8 cellular contexts compared by ENCODE assay signal in genomic region chr13:45393941-45394570, GRCh38. TPM values are rescaled to one million over a fixed set of nuclear protein-coding genes. Genes with fewer than 3 reads are reported as not detected.
DNase-seq lines count a peak whose midpoint lies in the region; ATAC-seq, FAIRE-seq and TF ChIP-seq lines count a peak whose summit lies in the region.

No MANE protein-coding gene starts in this region.

- CTCF ChIA-PET in A673 (lab: Charles Lee): no interaction called here
- CTCF ChIA-PET in activated CD4-positive, alpha-beta T cell treated with anti-CD3 and anti-CD28 coated beads, Interleukin-2, amount 10 ng/mL, durations not matched to agents 7 days and 5 days (lab: Charles Lee): interaction anchor here (0.8 to 2.4 kb wide), 6 partner anchors 8 to 102 kb away, joined by 3 to 7 read pairs (median 4); no protein-coding TSS in a partner anchor

- ATAC-seq in foreskin keratinocyte (peak; percentile 79), pancreas (peak; percentile 60 to 93 (median 86)), GM19463 (IDR thresholded peaks at IDR 0.05; ENCODE audit: unreplicated experiment) (no peak)

- no peaks in the 10 kb centered on the region for H3K27me3 Mint-ChIP-seq in activated CD4-positive, alpha-beta T cell treated with anti-CD3 and anti-CD28 coated beads, Interleukin-2, amount 10 ng/mL, durations not matched to agents 7 days and 5 days

- in situ Hi-C loops in G401 (cut with HindIII; ENCODE audit: low sequenced_read_pairs): no loop called here

- no peak overlapping the region for H3K27ac ChIP-seq in A673 (ENCODE audit: low read depth, low read length, poor library complexity, severe bottlenecking)
- no peak overlapping the region for H3K27ac ChIP-seq in foreskin keratinocyte
- H3K27ac ChIP-seq in pancreas: no peak overlapping the region

- no peak overlapping the region for H3K4me3 Mint-ChIP-seq in activated CD4-positive, alpha-beta T cell treated with anti-CD3 and anti-CD28 coated beads, Interleukin-2, amount 10 ng/mL, durations not matched to agents 7 days and 5 days

- DNase-seq in A673 (ENCODE audit: low spot score) (peak; percentile 48), G401 (ENCODE audit: low spot score) (peak; percentile 70), NCI-H128 (lab: John Stamatoyannopoulos, UW; ENCODE audit: unreplicated experiment) (peak; percentile 27), foreskin keratinocyte (peak in 1 of 2 donors; percentile 35), pancreas (peak in 2 of 6 donors; percentile 20 to 46)
- DNase-seq in activated CD4-positive, alpha-beta T cell treated with anti-CD3 and anti-CD28 coated beads, Interleukin-2, amount 10 ng/mL, durations not matched to agents 7 days and 5 days: peak; percentile 32
- DNase-seq in central memory CD4-positive, alpha-beta T cell: no peak

- no peak for FAIRE-seq in pancreas (lab: Jason Lieb, UNC)

- H3K36me3 Mint-ChIP-seq in activated CD4-positive, alpha-beta T cell treated with anti-CD3 and anti-CD28 coated beads, Interleukin-2, amount 10 ng/mL, durations not matched to agents 7 days and 5 days (ENCODE audit: low read depth): peaks cover 56% of the 10 kb centered on the region

- WGBS in pancreas, 2 donors: 23 to 27% methylated on average over 4 of the region's 4 CpGs

- no TSS peak for BruUV-seq in A673 (replicated peaks; lab: Mats Ljungman, UMichigan)

- H3K4me3 ChIP-seq in A673 (ENCODE audit: low read depth, low read length, poor library complexity, severe bottlenecking): no peak overlapping the region
- no peak overlapping the region for H3K4me3 ChIP-seq in pancreas

- intact Hi-C loops in A673 (cut with micrococcal nuclease; ENCODE audit: unreplicated experiment) (no loop called here), pancreas (cut with DNase I) (no loop called here)

- peaks cover 47% of the 10 kb centered on the region for H3K4me1 Mint-ChIP-seq in activated CD4-positive, alpha-beta T cell treated with anti-CD3 and anti-CD28 coated beads, Interleukin-2, amount 10 ng/mL, durations not matched to agents 7 days and 5 days

- H3K9me3 ChIP-seq in A673 (ENCODE audit: low read depth, low read length, poor library complexity, severe bottlenecking) (no peaks in the 10 kb centered on the region), pancreas (no peaks in the 10 kb centered on the region)

- H3K27me3 ChIP-seq in A673 (replicated peaks; ENCODE audit: insufficient read depth, low read depth, low read length, poor library complexity): no peaks in the 10 kb centered on the region
- no peaks in the 10 kb centered on the region for H3K27me3 ChIP-seq in foreskin keratinocyte
- no peaks in the 10 kb centered on the region for H3K27me3 ChIP-seq in pancreas

- peaks cover 32% of the 10 kb centered on the region for H3K36me3 ChIP-seq in A673 (ENCODE audit: insufficient read depth, low read length, poor library complexity, severe bottlenecking)
- peaks cover 0 to 17% (median 5%) of the 10 kb centered on the region in 3 donors for H3K36me3 ChIP-seq in pancreas

- H3K9me3 Mint-ChIP-seq in activated CD4-positive, alpha-beta T cell treated with anti-CD3 and anti-CD28 coated beads, Interleukin-2, amount 10 ng/mL, durations not matched to agents 7 days and 5 days: no peaks in the 10 kb centered on the region

- no peaks in the 10 kb centered on the region for H3K4me1 ChIP-seq in A673 (ENCODE audit: insufficient read depth, low read length, poor library complexity, severe bottlenecking)
- no peaks in the 10 kb centered on the region for H3K4me1 ChIP-seq in foreskin keratinocyte
- H3K4me1 ChIP-seq in pancreas: no peaks in the 10 kb centered on the region

- POLR2A ChIA-PET in A673 (lab: Charles Lee; ENCODE audit: low non-redundant PET): no interaction called here
- POLR2A ChIA-PET in activated CD4-positive, alpha-beta T cell treated with anti-CD3 and anti-CD28 coated beads, Interleukin-2, amount 10 ng/mL, durations not matched to agents 7 days and 5 days (lab: Charles Lee): interaction anchor here (1.1 kb wide), 1 partner anchor 57 kb away, joined by 4 read pairs; no protein-coding TSS in a partner anchor

- TF ChIP-seq CTCF in A673 (conservative IDR thresholded peaks at IDR 0.05; ENCODE audit: low read depth, low read length): peak; percentile 60
- peak; percentile 78 for TF ChIP-seq CTCF in foreskin keratinocyte (conservative IDR thresholded peaks at IDR 0.05)
- TF ChIP-seq CTCF in pancreas (IDR thresholded peaks at IDR 0.05): peak; percentile 11 to 53 (median 44)

- no peak overlapping the region for H3K27ac Mint-ChIP-seq in activated CD4-positive, alpha-beta T cell treated with anti-CD3 and anti-CD28 coated beads, Interleukin-2, amount 10 ng/mL, durations not matched to agents 7 days and 5 days

RNA-seq across cellular contexts. Expression of gene SLC25A30, which starts 24.1 kb away (rescaled TPM):
- 23.3 and 26.0 TPM in 2 replicates for total RNA-seq in A673 (2021)
- 3.8 and 5.8 TPM in 2 replicates for total RNA-seq in G401 (2014; rRNA removed; shearing (Covaris generic))
- 10 to 100 TPM; 20.6 to 21.2 TPM for total RNA-seq in activated CD4-positive, alpha-beta T cell treated with anti-CD3 and anti-CD28 coated beads, Interleukin-2, amount 10 ng/mL, durations not matched to agents 7 days and 5 days
- total RNA-seq in foreskin keratinocyte: 23.0 and 25.3 TPM in 2 replicates
- 6.5 and 9.0 TPM in 2 replicates for polyA plus RNA-seq in foreskin keratinocyte
- 10 to 100 TPM in 2 of 6 donors, 1 to 10 TPM in 4; 4.5 to 12.3 (median 8.3) TPM for total RNA-seq in pancreas
- 1 to 10 TPM; 3.8 to 7.5 TPM for polyA plus RNA-seq in pancreas

RNA-seq across cellular contexts. Expression of gene TPT1, which starts 53.1 kb away (rescaled TPM):
- total RNA-seq in A673 (2021) (1,957 and 1,963 TPM in 2 replicates), foreskin keratinocyte (3,187 and 3,228 TPM in 2 replicates), pancreas (1,000 to 10,000 TPM; 2,995 to 3,873 (median 3,563) TPM)
- total RNA-seq in G401 (2014; rRNA removed; shearing (Covaris generic)): 1,171 and 1,350 TPM in 2 replicates
- total RNA-seq in activated CD4-positive, alpha-beta T cell treated with anti-CD3 and anti-CD28 coated beads, Interleukin-2, amount 10 ng/mL, durations not matched to agents 7 days and 5 days: 1,000 to 10,000 TPM; 4,825 to 5,097 TPM
- polyA plus RNA-seq in foreskin keratinocyte (4,571 and 4,595 TPM in 2 replicates), pancreas (1,000 to 10,000 TPM; 3,587 to 4,358 TPM)
